Comparison of ENCODE assay signal across 23 cellular contexts in genomic region chr7:28173531-28173930, GRCh38.
"Had no signal": no experiment of that assay in that cellular context is flagged by ENCODE, and none has a peak within 500 bp of the region (broad histone marks: within the 10 kb centered on the region; RNA-seq: fewer than 3 reads in every experiment).

No MANE protein-coding gene starts in this region.

- H3K36me3 Mint-ChIP-seq: activated CD8-positive, alpha-beta memory T cell treated with anti-CD3 and anti-CD28 coated beads, Interleukin-2, amount 10 ng/mL, durations not matched to agents 7 days and 5 days; type B pancreatic cell had no signal

- H3K4me1 ChIP-seq: colonic mucosa, parathyroid adenoma had no signal

- DNase-seq: activated CD4-positive, alpha-beta T cell treated with anti-CD3 and anti-CD28 coated beads, Interleukin-2, amount 10 ng/mL, durations not matched to agents 24 days and 14 days; activated CD8-positive, alpha-beta memory T cell treated with anti-CD3 and anti-CD28 coated beads, Interleukin-2, amount 10 ng/mL, durations not matched to agents 7 days and 5 days; activated CD8-positive, alpha-beta T cell treated with anti-CD3 and anti-CD28 coated beads for 36 hours; activated T-cell treated with anti-CD3 and anti-CD28 coated beads for 4 hours; brain microvascular endothelial cell; central memory CD4-positive, alpha-beta T cell; colonic mucosa; effector memory CD8-positive, alpha-beta T cell; islet precursor cell; left colon; nephron progenitor cell; stimulated activated CD4-positive, alpha-beta T cell treated with anti-CD3 and anti-CD28 coated beads, Interleukin-4, amount 100 ng/mL, for 24 hours; stimulated activated naive CD4-positive, alpha-beta T cell treated with Interleukin-2 at 50 U/mL for 16 hours had no signal

- H3K27ac Mint-ChIP-seq: activated CD4-positive, alpha-beta T cell treated with anti-CD3 and anti-CD28 coated beads, Interleukin-2, amount 10 ng/mL, durations not matched to agents 24 days and 14 days; activated CD8-positive, alpha-beta memory T cell treated with anti-CD3 and anti-CD28 coated beads, Interleukin-2, amount 10 ng/mL, durations not matched to agents 7 days and 5 days; activated CD8-positive, alpha-beta T cell treated with anti-CD3 and anti-CD28 coated beads for 36 hours; nephron progenitor cell; T-helper 2 cell treated with Interferon-gamma antibody and Interleukin-4, amounts not matched to agents 5 μg/mL and 100 μg/mL, for 36 hours; type B pancreatic cell had no signal

- H3K36me3 ChIP-seq: ascending aorta, brain microvascular endothelial cell, colonic mucosa, esophagus muscularis mucosa, thoracic aorta, vagina had no signal

- ATAC-seq: activated CD8-positive, alpha-beta memory T cell treated with anti-CD3 and anti-CD28 coated beads, Interleukin-2, amount 10 ng/mL, durations not matched to agents 7 days and 5 days; activated CD8-positive, alpha-beta T cell treated with anti-CD3 and anti-CD28 coated beads for 36 hours; effector memory CD8-positive, alpha-beta T cell; left colon had no signal

- H3K27ac ChIP-seq: ascending aorta, brain microvascular endothelial cell, colonic mucosa, parathyroid adenoma, thoracic aorta, VCaP had no signal

- H3K27me3 Mint-ChIP-seq: activated CD8-positive, alpha-beta T cell treated with anti-CD3 and anti-CD28 coated beads for 36 hours; effector memory CD8-positive, alpha-beta T cell had no signal

- H3K27me3 ChIP-seq: ascending aorta, brain microvascular endothelial cell, colonic mucosa, dorsolateral prefrontal cortex, esophagus muscularis mucosa, vagina had no signal

- H3K4me3 ChIP-seq: ascending aorta, colonic mucosa, dorsolateral prefrontal cortex, esophagus muscularis mucosa, thoracic aorta, vagina had no signal

- H3K9me3 ChIP-seq: ascending aorta, colonic mucosa, esophagus muscularis mucosa, thoracic aorta, vagina had no signal

- H3K9me3 Mint-ChIP-seq: activated CD4-positive, alpha-beta T cell treated with anti-CD3 and anti-CD28 coated beads, Interleukin-2, amount 10 ng/mL, durations not matched to agents 24 days and 14 days; activated CD8-positive, alpha-beta T cell treated with anti-CD3 and anti-CD28 coated beads for 36 hours; activated naive CD4-positive, alpha-beta T cell treated with anti-CD3 and anti-CD28 coated beads, Interleukin-2, amount 50 U/mL, for 72 hours; effector memory CD8-positive, alpha-beta T cell; nephron progenitor cell; T-helper 2 cell treated with Interferon-gamma antibody and Interleukin-4, amounts not matched to agents 5 μg/mL and 100 μg/mL, for 36 hours; type B pancreatic cell had no signal

- H3K4me3 Mint-ChIP-seq: activated CD4-positive, alpha-beta T cell treated with anti-CD3 and anti-CD28 coated beads, Interleukin-2, amount 10 ng/mL, durations not matched to agents 24 days and 14 days; activated CD8-positive, alpha-beta memory T cell treated with anti-CD3 and anti-CD28 coated beads, Interleukin-2, amount 10 ng/mL, durations not matched to agents 7 days and 5 days; activated CD8-positive, alpha-beta T cell treated with anti-CD3 and anti-CD28 coated beads for 36 hours; effector memory CD8-positive, alpha-beta T cell; nephron progenitor cell; T-helper 2 cell treated with Interferon-gamma antibody and Interleukin-4, amounts not matched to agents 5 μg/mL and 100 μg/mL, for 36 hours; type B pancreatic cell had no signal
